Comparison of ENCODE assay signal across 37 cellular contexts in the genomic region with DNA sequence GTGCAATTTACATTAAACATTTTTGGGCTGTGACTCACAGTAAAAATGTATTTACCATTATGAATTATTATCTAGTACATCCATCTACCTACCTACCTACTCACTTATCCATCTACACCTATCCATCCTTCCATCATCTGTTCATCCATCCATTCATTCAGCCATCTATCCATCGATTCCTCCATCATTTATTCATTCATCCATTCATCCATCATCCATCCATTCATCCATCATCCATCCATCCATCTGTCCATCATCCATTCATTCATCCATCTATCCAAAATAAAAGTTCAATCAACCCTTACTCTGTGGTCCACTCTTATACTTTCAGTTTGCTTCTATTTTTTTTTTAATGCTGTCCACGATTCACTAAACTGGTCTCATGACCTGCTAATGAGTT.
"Had no signal": no experiment of that assay in that cellular context is flagged by ENCODE, and none has a peak within 500 bp of the region (broad histone marks: within the 10 kb centered on the region; RNA-seq: fewer than 3 reads in every experiment).

No MANE protein-coding gene starts in this region.

- H3K9me3 ChIP-seq: ascending aorta had no signal

- ATAC-seq: activated CD8-positive, alpha-beta T cell treated with anti-CD3 and anti-CD28 coated beads for 36 hours; activated naive CD8-positive, alpha-beta T cell treated with anti-CD3 and anti-CD28 coated beads, Interleukin-2, amount 50 U/mL, for 24 hours; activated T-cell treated with anti-CD3 and anti-CD28 coated beads, Interleukin-2, amount 50 U/mL, for 4 hours had no signal

- H3K27me3 ChIP-seq: ascending aorta had no signal

- H3K36me3 Mint-ChIP-seq: activated CD4-positive, alpha-beta memory T cell treated with anti-CD3 and anti-CD28 coated beads for 36 hours; activated naive CD4-positive, alpha-beta T cell treated with anti-CD3 and anti-CD28 coated beads, Interleukin-2, amount 10 ng/mL, durations not matched to agents 7 days and 5 days; activated naive CD4-positive, alpha-beta T cell treated with anti-CD3 and anti-CD28 coated beads, Interleukin-2, amount 50 U/mL, for 24 hours; activated naive CD8-positive, alpha-beta T cell; activated naive CD8-positive, alpha-beta T cell treated with anti-CD3 and anti-CD28 coated beads, Interleukin-2, amount 10 ng/mL, durations not matched to agents 7 days and 5 days; brain had no signal

- H3K27ac Mint-ChIP-seq: activated B cell treated with CpG ODN at 0.5 μM for 24 hours; activated CD4-positive, alpha-beta memory T cell treated with anti-CD3 and anti-CD28 coated beads for 36 hours; activated CD4-positive, alpha-beta T cell treated with anti-CD3 and anti-CD28 coated beads, Interleukin-2, amount 10 ng/mL, durations not matched to agents 24 days and 14 days; activated CD8-positive, alpha-beta T cell treated with anti-CD3 and anti-CD28 coated beads for 36 hours; activated naive CD4-positive, alpha-beta T cell treated with anti-CD3 and anti-CD28 coated beads, Interleukin-2, amount 10 ng/mL, durations not matched to agents 7 days and 5 days; activated naive CD4-positive, alpha-beta T cell treated with anti-CD3 and anti-CD28 coated beads, Interleukin-2, amount 50 U/mL, for 24 hours; activated naive CD8-positive, alpha-beta T cell; activated naive CD8-positive, alpha-beta T cell treated with anti-CD3 and anti-CD28 coated beads, Interleukin-2, amount 10 ng/mL, durations not matched to agents 7 days and 5 days; activated naive CD8-positive, alpha-beta T cell treated with anti-CD3 and anti-CD28 coated beads, Interleukin-2, amount 50 U/mL, for 24 hours; activated T-helper 2 cell treated with anti-CD3 and anti-CD28 coated beads, Interferon-gamma antibody, Interleukin-2, Interleukin-4, amounts not matched to agents 10 μg/mL and 5 μg/mL and 100 μg/mL, durations not matched to agents 14 hours and 24 hours and 36 hours; brain; T-helper 1 cell treated with Interleukin-12 subunit alpha and Interleukin-12 subunit beta and Interleukin-4 antibody, amounts not matched to agents 30 μg/mL and 1 μg/mL, for 36 hours; T-helper 2 cell treated with Interferon-gamma antibody and Interleukin-4, amounts not matched to agents 5 μg/mL and 100 μg/mL, for 36 hours had no signal

- H3K4me1 Mint-ChIP-seq: activated B cell treated with CpG ODN at 0.5 μM for 24 hours; activated CD4-positive, alpha-beta T cell treated with anti-CD3 and anti-CD28 coated beads, Interleukin-2, amount 10 ng/mL, durations not matched to agents 24 days and 14 days; activated naive CD4-positive, alpha-beta T cell treated with anti-CD3 and anti-CD28 coated beads, Interleukin-2, amount 10 ng/mL, durations not matched to agents 7 days and 5 days; activated naive CD4-positive, alpha-beta T cell treated with anti-CD3 and anti-CD28 coated beads, Interleukin-2, amount 50 U/mL, for 24 hours; activated naive CD8-positive, alpha-beta T cell treated with anti-CD3 and anti-CD28 coated beads, Interleukin-2, amount 10 ng/mL, durations not matched to agents 7 days and 5 days; activated naive CD8-positive, alpha-beta T cell treated with anti-CD3 and anti-CD28 coated beads, Interleukin-2, amount 50 U/mL, for 24 hours; central memory CD8-positive, alpha-beta T cell had no signal

- H3K27me3 Mint-ChIP-seq: activated CD4-positive, alpha-beta T cell treated with anti-CD3 and anti-CD28 coated beads, Interleukin-2, amount 10 ng/mL, durations not matched to agents 24 days and 14 days; activated CD8-positive, alpha-beta T cell treated with anti-CD3 and anti-CD28 coated beads for 36 hours; activated naive CD4-positive, alpha-beta T cell treated with anti-CD3 and anti-CD28 coated beads, Interleukin-2, amount 10 ng/mL, durations not matched to agents 7 days and 5 days; activated naive CD4-positive, alpha-beta T cell treated with anti-CD3 and anti-CD28 coated beads, Interleukin-2, amount 50 U/mL, for 24 hours; activated naive CD8-positive, alpha-beta T cell; brain had no signal

- H3K4me3 Mint-ChIP-seq: activated B cell treated with CpG ODN at 0.5 μM for 24 hours; activated CD4-positive, alpha-beta memory T cell treated with anti-CD3 and anti-CD28 coated beads for 36 hours; activated CD4-positive, alpha-beta T cell treated with anti-CD3 and anti-CD28 coated beads, Interleukin-2, amount 10 ng/mL, durations not matched to agents 24 days and 14 days; activated CD8-positive, alpha-beta T cell treated with anti-CD3 and anti-CD28 coated beads for 36 hours; activated naive CD4-positive, alpha-beta T cell treated with anti-CD3 and anti-CD28 coated beads, Interleukin-2, amount 10 ng/mL, durations not matched to agents 7 days and 5 days; activated naive CD4-positive, alpha-beta T cell treated with anti-CD3 and anti-CD28 coated beads, Interleukin-2, amount 50 U/mL, for 24 hours; activated naive CD8-positive, alpha-beta T cell; activated naive CD8-positive, alpha-beta T cell treated with anti-CD3 and anti-CD28 coated beads, Interleukin-2, amount 10 ng/mL, durations not matched to agents 7 days and 5 days; activated naive CD8-positive, alpha-beta T cell treated with anti-CD3 and anti-CD28 coated beads, Interleukin-2, amount 50 U/mL, for 24 hours; activated T-cell treated with anti-CD3 and anti-CD28 coated beads, Interleukin-2, amount 50 U/mL, for 4 hours; brain; central memory CD8-positive, alpha-beta T cell; T-helper 1 cell treated with Interleukin-12 subunit alpha and Interleukin-12 subunit beta and Interleukin-4 antibody, amounts not matched to agents 30 μg/mL and 1 μg/mL, for 36 hours; T-helper 2 cell treated with Interferon-gamma antibody and Interleukin-4, amounts not matched to agents 5 μg/mL and 100 μg/mL, for 36 hours had no signal

- H3K4me3 ChIP-seq: ascending aorta, cardiac muscle cell had no signal

- H3K9me3 Mint-ChIP-seq: activated B cell treated with CpG ODN at 0.5 μM for 24 hours; activated CD4-positive, alpha-beta memory T cell treated with anti-CD3 and anti-CD28 coated beads for 36 hours; activated CD4-positive, alpha-beta T cell treated with anti-CD3 and anti-CD28 coated beads, Interleukin-2, amount 10 ng/mL, durations not matched to agents 24 days and 14 days; activated CD8-positive, alpha-beta T cell treated with anti-CD3 and anti-CD28 coated beads for 36 hours; activated naive CD4-positive, alpha-beta T cell treated with anti-CD3 and anti-CD28 coated beads, Interleukin-2, amount 10 ng/mL, durations not matched to agents 7 days and 5 days; activated naive CD4-positive, alpha-beta T cell treated with anti-CD3 and anti-CD28 coated beads, Interleukin-2, amount 50 U/mL, for 24 hours; activated naive CD8-positive, alpha-beta T cell treated with anti-CD3 and anti-CD28 coated beads, Interleukin-2, amount 10 ng/mL, durations not matched to agents 7 days and 5 days; activated naive CD8-positive, alpha-beta T cell treated with anti-CD3 and anti-CD28 coated beads, Interleukin-2, amount 50 U/mL, for 24 hours; activated T-cell treated with anti-CD3 and anti-CD28 coated beads, Interleukin-2, amount 50 U/mL, for 4 hours; activated T-helper 2 cell treated with anti-CD3 and anti-CD28 coated beads, Interferon-gamma antibody, Interleukin-2, Interleukin-4, amounts not matched to agents 10 μg/mL and 5 μg/mL and 100 μg/mL, durations not matched to agents 14 hours and 24 hours and 36 hours; brain; central memory CD8-positive, alpha-beta T cell; T-helper 1 cell treated with Interleukin-12 subunit alpha and Interleukin-12 subunit beta and Interleukin-4 antibody, amounts not matched to agents 30 μg/mL and 1 μg/mL, for 36 hours; T-helper 2 cell treated with Interferon-gamma antibody and Interleukin-4, amounts not matched to agents 5 μg/mL and 100 μg/mL, for 36 hours had no signal

- FAIRE-seq: bronchial epithelial cell, TTC549 had no signal

- H3K27ac ChIP-seq: ascending aorta, cardiac muscle cell, VCaP had no signal

- DNase-seq: activated B cell treated with CpG ODN at 0.5 μM for 24 hours; activated CD4-positive, alpha-beta memory T cell treated with anti-CD3 and anti-CD28 coated beads for 36 hours; activated CD4-positive, alpha-beta T cell treated with anti-CD3 and anti-CD28 coated beads for 4 hours; activated CD4-positive, alpha-beta T cell treated with anti-CD3 and anti-CD28 coated beads, Interleukin-2, amount 10 ng/mL, durations not matched to agents 24 days and 14 days; activated CD4-positive, alpha-beta T cell treated with anti-CD3 and anti-CD28 coated beads, Interleukin-2, amount 50 U/mL, for 1 hour; activated CD4-positive, alpha-beta T cell treated with anti-CD3 and anti-CD28 coated beads, Interleukin-2, amount 50 U/mL, for 4 hours; activated CD4-positive, CD25-positive, alpha-beta regulatory T cell treated with anti-CD3 and anti-CD28 coated beads, Interleukin-2, amount 50 U/mL, for 72 hours; activated CD8-positive, alpha-beta memory T cell treated with anti-CD3 and anti-CD28 coated beads, Interleukin-2, amount 50 U/mL, for 4 hours; activated CD8-positive, alpha-beta T cell treated with anti-CD3 and anti-CD28 coated beads for 36 hours; activated effector memory CD4-positive, alpha-beta T cell treated with Interleukin-2 at 50 U/mL for 16 hours; activated gamma-delta T cell; activated naive CD4-positive, alpha-beta T cell treated with anti-CD3 and anti-CD28 coated beads, Interleukin-2, amount 10 ng/mL, durations not matched to agents 7 days and 5 days; activated naive CD4-positive, alpha-beta T cell treated with Interleukin-2 at 50 U/mL for 16 hours; activated naive CD8-positive, alpha-beta T cell treated with anti-CD3 and anti-CD28 coated beads, Interleukin-2, amount 10 ng/mL, durations not matched to agents 7 days and 5 days; activated naive CD8-positive, alpha-beta T cell treated with anti-CD3 and anti-CD28 coated beads, Interleukin-2, amount 50 U/mL, for 24 hours; activated T-cell treated with anti-CD3 and anti-CD28 coated beads for 4 hours; activated T-cell treated with anti-CD3 and anti-CD28 coated beads, Interleukin-2, amount 50 U/mL, for 1 hour; activated T-cell treated with anti-CD3 and anti-CD28 coated beads, Interleukin-2, amount 50 U/mL, for 4 hours; amygdala; anterior cingulate cortex; caudate nucleus; cerebellar nuclear complex; T-helper 1 cell; T-helper 2 cell; T-helper 9 cell had no signal

- H3K4me1 ChIP-seq: ascending aorta had no signal

- H3K36me3 ChIP-seq: ascending aorta, cardiac muscle cell had no signal
